ENCODE assay signal across 6 cellular contexts in the genomic region with DNA sequence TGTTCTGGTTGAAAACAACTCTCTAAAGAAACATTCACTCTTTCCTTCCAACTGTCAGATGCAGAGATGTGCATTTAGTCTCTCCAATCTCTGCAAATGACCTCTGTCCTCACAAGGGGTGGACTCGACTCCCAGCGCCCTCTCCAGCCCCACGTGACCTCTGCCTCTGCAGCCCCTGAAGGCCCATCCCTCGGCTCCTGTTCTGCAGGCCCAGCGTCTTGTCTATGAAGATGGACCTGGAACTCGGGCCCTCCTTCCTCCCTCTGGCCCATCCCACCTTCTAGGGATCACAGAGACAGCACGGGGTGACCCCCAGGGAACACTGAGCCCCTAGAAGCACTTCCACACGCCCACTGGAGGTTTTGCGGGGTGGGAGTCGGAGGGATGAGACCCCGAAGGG. TPM values are rescaled to one million over a fixed set of nuclear protein-coding genes. Genes with fewer than 3 reads are reported as not detected.
"Had no signal": no experiment of that assay in that cellular context is flagged by ENCODE, and none has a peak within 500 bp of the region (broad histone marks: within the 10 kb centered on the region; RNA-seq: fewer than 3 reads in every experiment).

No MANE protein-coding gene starts in this region.

RNA-seq across cellular contexts. Expression of a gene that starts 2.9 kb away (rescaled TPM):
- total RNA-seq: GM23248, H4, H7, HFFc6, HT1080, IMR-90 had no signal
- polyA plus RNA-seq: GM23248, IMR-90 had no signal

RNA-seq across cellular contexts. Expression of a gene that starts 12.5 kb away (rescaled TPM):
- total RNA-seq: GM23248, H4, H7, HFFc6, HT1080, IMR-90 had no signal
- polyA plus RNA-seq: GM23248, IMR-90 had no signal

RNA-seq across cellular contexts. Expression of a gene that starts 13.4 kb away (rescaled TPM):
- total RNA-seq: GM23248, H7, HFFc6, HT1080, IMR-90 had no signal
- polyA plus RNA-seq: GM23248, IMR-90 had no signal

RNA-seq across cellular contexts. Expression of a gene that starts 18.3 kb away (rescaled TPM):
- total RNA-seq: GM23248, H7, HT1080, IMR-90 had no signal
- polyA plus RNA-seq: GM23248, IMR-90 had no signal
